In genomic region chr12:104689630-104690029, GRCh38 we compare ENCODE assay signal across 1 cellular context.
TF ChIP-seq lines count a peak whose summit lies in the region.

No MANE protein-coding gene starts in this region.

TF ChIP-seq in HepG2, 621 proteins besides CTCF, POLR2A, EP300 and RAD21 (continued from another document):
- TF ChIP-seq PBX3 (CRISPR knock-in tag; IDR thresholded peaks at IDR 0.05; ENCODE audit: borderline replicate concordance) = no peak
- no peak for TF ChIP-seq ZNF777 (CRISPR knock-in tag; IDR thresholded peaks at IDR 0.05)
- TF ChIP-seq ZNF879 (CRISPR knock-in tag; IDR thresholded peaks at IDR 0.05) = no peak
- TF ChIP-seq KDM5A (IDR thresholded peaks at IDR 0.05; ENCODE audit: borderline replicate concordance, low read length) = no peak
- TF ChIP-seq TOPORS (CRISPR knock-in tag; IDR thresholded peaks at IDR 0.05) = no peak
- no peak for TF ChIP-seq PAWR (CRISPR knock-in tag; IDR thresholded peaks at IDR 0.05; ENCODE audit: borderline replicate concordance)
- no peak for TF ChIP-seq ZNF34 (CRISPR knock-in tag; IDR thresholded peaks at IDR 0.05; ENCODE audit: borderline replicate concordance)
